1 cellular context compared by ENCODE assay signal in the genomic region with DNA sequence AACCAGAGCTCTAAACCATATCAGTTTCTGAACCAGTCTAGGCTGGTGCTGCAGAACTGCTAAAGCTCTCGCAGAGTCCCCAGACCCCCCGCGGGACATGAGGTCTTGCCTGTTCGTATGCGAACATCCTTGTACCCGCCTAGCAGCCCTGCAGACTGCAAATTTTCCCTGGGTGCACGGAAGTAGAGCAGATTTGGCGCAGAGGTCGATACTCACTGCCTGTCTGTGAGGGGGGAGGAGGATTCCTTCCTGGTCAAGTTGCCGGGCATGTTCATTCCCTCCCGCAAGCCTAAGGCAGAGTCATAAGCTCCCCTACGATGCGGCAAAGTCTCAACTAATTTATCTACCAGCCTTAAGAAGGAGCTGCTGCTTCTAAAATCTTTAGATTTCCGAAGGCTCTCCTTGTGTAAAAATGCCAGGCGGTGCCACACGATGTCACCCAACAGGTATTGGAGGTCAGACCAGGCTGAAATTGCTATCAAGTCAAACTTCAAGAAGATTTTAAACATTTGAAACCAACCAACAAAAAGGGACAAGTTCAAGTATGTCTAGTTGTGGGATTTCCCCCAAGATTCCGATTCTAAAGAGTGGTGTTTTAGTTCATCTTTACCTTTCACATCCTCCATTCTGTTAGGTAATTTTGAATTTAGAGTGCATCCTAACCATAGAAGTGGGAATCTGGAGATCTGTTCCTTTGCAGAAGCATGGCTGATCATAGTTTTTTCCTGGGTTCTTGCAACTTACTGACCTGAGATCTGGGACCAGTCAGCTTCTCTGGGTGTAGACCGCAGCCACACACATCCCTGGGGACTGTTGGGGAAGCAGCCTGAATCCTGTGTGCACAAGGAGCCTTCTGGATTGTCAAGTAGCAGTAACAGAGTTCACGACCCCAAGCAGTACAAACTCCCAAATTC.
TF ChIP-seq lines count a peak whose summit lies in the region.

No MANE protein-coding gene starts in this region.

TF ChIP-seq in WTC11, 78 proteins besides CTCF, POLR2A, EP300 and RAD21 (continued from another document):
- TF ChIP-seq CBFB (CRISPR knock-in tag; IDR thresholded peaks at IDR 0.05; ENCODE audit: low read depth) = no peak
- TF ChIP-seq NR3C1 (CRISPR knock-in tag; conservative IDR thresholded peaks at IDR 0.05; ENCODE audit: low read depth) = no peak
- TF ChIP-seq ZNF138 (CRISPR knock-in tag; conservative IDR thresholded peaks at IDR 0.05) = no peak
- TF ChIP-seq, protein P1, sequence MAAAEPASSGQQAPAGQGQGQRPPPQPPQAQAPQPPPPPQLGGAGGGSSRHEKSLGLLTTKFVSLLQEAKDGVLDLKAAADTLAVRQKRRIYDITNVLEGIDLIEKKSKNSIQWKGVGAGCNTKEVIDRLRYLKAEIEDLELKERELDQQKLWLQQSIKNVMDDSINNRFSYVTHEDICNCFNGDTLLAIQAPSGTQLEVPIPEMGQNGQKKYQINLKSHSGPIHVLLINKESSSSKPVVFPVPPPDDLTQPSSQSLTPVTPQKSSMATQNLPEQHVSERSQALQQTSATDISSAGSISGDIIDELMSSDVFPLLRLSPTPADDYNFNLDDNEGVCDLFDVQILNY (CRISPR knock-in tag; IDR thresholded peaks at IDR 0.05) = no peak
- no peak for TF ChIP-seq TP53 (CRISPR knock-in tag; IDR thresholded peaks at IDR 0.05)
- TF ChIP-seq GABPB1 (CRISPR knock-in tag; IDR thresholded peaks at IDR 0.05) = no peak
- TF ChIP-seq, protein P2, sequence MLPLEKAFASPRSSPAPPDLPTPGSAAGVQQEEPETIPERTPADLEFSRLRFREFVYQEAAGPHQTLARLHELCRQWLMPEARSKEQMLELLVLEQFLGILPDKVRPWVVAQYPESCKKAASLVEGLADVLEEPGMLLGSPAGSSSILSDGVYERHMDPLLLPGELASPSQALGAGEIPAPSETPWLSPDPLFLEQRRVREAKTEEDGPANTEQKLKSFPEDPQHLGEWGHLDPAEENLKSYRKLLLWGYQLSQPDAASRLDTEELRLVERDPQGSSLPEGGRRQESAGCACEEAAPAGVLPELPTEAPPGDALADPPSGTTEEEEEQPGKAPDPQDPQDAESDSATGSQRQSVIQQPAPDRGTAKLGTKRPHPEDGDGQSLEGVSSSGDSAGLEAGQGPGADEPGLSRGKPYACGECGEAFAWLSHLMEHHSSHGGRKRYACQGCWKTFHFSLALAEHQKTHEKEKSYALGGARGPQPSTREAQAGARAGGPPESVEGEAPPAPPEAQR (CRISPR knock-in tag; IDR thresholded peaks at IDR 0.05) = no peak
- no peak for TF ChIP-seq RELA (CRISPR knock-in tag; IDR thresholded peaks at IDR 0.05; ENCODE audit: borderline replicate concordance)
- no peak for TF ChIP-seq HMGA2 (CRISPR knock-in tag; IDR thresholded peaks at IDR 0.05)
- TF ChIP-seq KAT7 (CRISPR knock-in tag; IDR thresholded peaks at IDR 0.05; ENCODE audit: borderline replicate concordance) = no peak
